19 cellular contexts compared by ENCODE assay signal in genomic region chr10:77458986-77459590, GRCh38.
DNase-seq lines count a peak whose midpoint lies in the region; ATAC-seq and TF ChIP-seq lines count a peak whose summit lies in the region.
"Had no signal": no experiment of that assay in that cellular context is flagged by ENCODE, and none has a peak within 500 bp of the region (broad histone marks: within the 10 kb centered on the region; RNA-seq: fewer than 3 reads in every experiment).

No MANE protein-coding gene starts in this region.

- TF ChIP-seq CTCF in chondrocyte (IDR thresholded peaks at IDR 0.05) = no peak
- TF ChIP-seq CTCF in Caco-2 (IDR thresholded peaks at IDR 0.05; ENCODE audit: insufficient read depth in 1 of 2, low read depth in 1 of 2, low read length in 1 of 2, severe bottlenecking in 1 of 2, unreplicated experiment in 1 of 2) = no peak
- no peak for TF ChIP-seq CTCF in mesothelial cell of epicardium (IDR thresholded peaks at IDR 0.05; ENCODE audit: unreplicated experiment)

- H2BK120ac ChIP-seq in trophoblast cell (ENCODE audit: insufficient read depth, low read length, poor library complexity) = peak overlapping the region; percentile 90

- no peak overlapping the region for H3K9ac ChIP-seq in trophoblast cell (ENCODE audit: low read length)

- intact Hi-C loops in Caco-2 (cut with micrococcal nuclease; ENCODE audit: unreplicated experiment) = no loop called here

- no peak overlapping the region for H4K12ac ChIP-seq in trophoblast cell (ENCODE audit: low read depth, low read length)

- H3K4me1 ChIP-seq in trophoblast cell (ENCODE audit: control insufficient read depth in 1 of 2, insufficient read depth in 2 of 2, low read length in 2 of 2) (peaks cover 41 to 53% of the 10 kb centered on the region in 2 experiments), Caco-2 (peaks cover 6% of the 10 kb centered on the region)

- no CpG with 5 or more reads among the region's 3 CpGs for WGBS in trophoblast cell (ENCODE audit: extremely low coverage, insufficient coverage, insufficient read length)

- H3K9me3 ChIP-seq in trophoblast cell (ENCODE audit: insufficient read depth, low read depth, low read length) (no peaks in the 10 kb centered on the region), Caco-2 (no peaks in the 10 kb centered on the region)

- H3K4me1 Mint-ChIP-seq in chondrocyte (ENCODE audit: low read depth) = peaks cover 41% of the 10 kb centered on the region
- peaks cover 38% of the 10 kb centered on the region for H3K4me1 Mint-ChIP-seq in Caco-2 (ENCODE audit: low read depth, unreplicated experiment)
- H3K4me1 Mint-ChIP-seq in mesothelial cell of epicardium = peaks cover 9% of the 10 kb centered on the region

- H3K79me1 ChIP-seq in trophoblast cell (ENCODE audit: low read length) = peaks cover 48% of the 10 kb centered on the region

- no TSS peak for BruUV-seq in Caco-2 (replicated peaks; lab: Mats Ljungman, UMichigan)

- H4K8ac ChIP-seq in trophoblast cell (ENCODE audit: low read depth, low read length) = peak overlapping the region; percentile 46

- H2AK5ac ChIP-seq in trophoblast cell (ENCODE audit: low read length) = peak overlapping the region; percentile 49

- H3K36me3 Mint-ChIP-seq in chondrocyte (ENCODE audit: low read depth) (no peaks in the 10 kb centered on the region), Caco-2 (ENCODE audit: insufficient read depth, unreplicated experiment) (no peaks in the 10 kb centered on the region), mesothelial cell of epicardium (no peaks in the 10 kb centered on the region)
- H3K36me3 Mint-ChIP-seq: natural killer cell treated with Interleukin-12 subunit alpha and Interleukin-12 subunit beta and Interleukin-15 and Interleukin-18, amount 100 ng/mL, for 72 hours had no signal

- H3K79me2 ChIP-seq in trophoblast cell (ENCODE audit: control insufficient read depth, insufficient read depth, low read length, poor library complexity) = peaks cover 2% of the 10 kb centered on the region

- peak overlapping the region; percentile 94 for H3K27ac ChIP-seq in trophoblast cell (ENCODE audit: low read depth, low read length)

- ATAC-seq in GM18873 (IDR thresholded peaks at IDR 0.05; ENCODE audit: low FRiP score, unreplicated experiment) = no peak
- ATAC-seq: natural killer cell treated with Interleukin-12 subunit alpha and Interleukin-12 subunit beta and Interleukin-15 and Interleukin-18, amount 100 ng/mL, for 72 hours had no signal

- no peak overlapping the region for H3K23ac ChIP-seq in trophoblast cell (ENCODE audit: low read length)

- H3K14ac ChIP-seq in trophoblast cell (ENCODE audit: low read length) = peak overlapping the region; percentile 85

- H3K27ac Mint-ChIP-seq in chondrocyte (ENCODE audit: unreplicated experiment) (peak overlapping the region; percentile 70), Caco-2 (ENCODE audit: unreplicated experiment) (no peak overlapping the region), mesothelial cell of epicardium (no peak overlapping the region)
- H3K27ac Mint-ChIP-seq: dendritic cell treated with granulocyte-macrophage colony-stimulating factor and Interleukin-4, amounts not matched to agents 40 ng/mL and 50 ng/mL, for 4 days; natural killer cell treated with Interleukin-12 subunit alpha and Interleukin-12 subunit beta and Interleukin-15 and Interleukin-18, amount 100 ng/mL, for 72 hours; progenitor cell of endocrine pancreas; stimulated activated naive CD8-positive, alpha-beta T cell treated with anti-CD3 and anti-CD28 coated beads, Interleukin-15, Interleukin-2, amounts not matched to agents 100 ng/mL and 50 ng/mL, for 24 hours had no signal

- no peak overlapping the region for H3K4me3 Mint-ChIP-seq in chondrocyte (ENCODE audit: unreplicated experiment)
- H3K4me3 Mint-ChIP-seq in Caco-2 (ENCODE audit: unreplicated experiment) = no peak overlapping the region
- H3K4me3 Mint-ChIP-seq in mesothelial cell of epicardium = no peak overlapping the region
- H3K4me3 Mint-ChIP-seq: dendritic cell treated with granulocyte-macrophage colony-stimulating factor and Interleukin-4, amounts not matched to agents 40 ng/mL and 50 ng/mL, for 4 days; natural killer cell treated with Interleukin-12 subunit alpha and Interleukin-12 subunit beta and Interleukin-15 and Interleukin-18, amount 100 ng/mL, for 72 hours; stimulated activated naive CD8-positive, alpha-beta T cell treated with anti-CD3 and anti-CD28 coated beads, Interleukin-15, Interleukin-2, amounts not matched to agents 100 ng/mL and 50 ng/mL, for 24 hours had no signal

- H3K4ac ChIP-seq in trophoblast cell (ENCODE audit: low read depth, low read length) = peak overlapping the region; percentile 46

- POLR2A ChIA-PET in Caco-2 (lab: Charles Lee) = no interaction called here

- H3K9me3 Mint-ChIP-seq in chondrocyte (ENCODE audit: low read depth) = no peaks in the 10 kb centered on the region
- no peaks in the 10 kb centered on the region for H3K9me3 Mint-ChIP-seq in Caco-2 (ENCODE audit: unreplicated experiment)
- no peaks in the 10 kb centered on the region for H3K9me3 Mint-ChIP-seq in mesothelial cell of epicardium
- H3K9me3 Mint-ChIP-seq: dendritic cell treated with granulocyte-macrophage colony-stimulating factor and Interleukin-4, amounts not matched to agents 40 ng/mL and 50 ng/mL, for 4 days; natural killer cell treated with Interleukin-12 subunit alpha and Interleukin-12 subunit beta and Interleukin-15 and Interleukin-18, amount 100 ng/mL, for 72 hours; stimulated activated naive CD8-positive, alpha-beta T cell treated with anti-CD3 and anti-CD28 coated beads, Interleukin-15, Interleukin-2, amounts not matched to agents 100 ng/mL and 50 ng/mL, for 24 hours had no signal

- peak overlapping the region; percentile 96 for H2BK5ac ChIP-seq in trophoblast cell (ENCODE audit: low read depth, low read length, poor library complexity)

- no peak overlapping the region for H2AFZ ChIP-seq in trophoblast cell (ENCODE audit: insufficient read depth, low read length, poor library complexity)

- peak overlapping the region; percentile 88 for H4K91ac ChIP-seq in trophoblast cell (ENCODE audit: low read depth, low read length)

- peak overlapping the region; percentile 32 for H3K4me2 ChIP-seq in trophoblast cell (ENCODE audit: low read length)

- H3K4me3 ChIP-seq in trophoblast cell (ENCODE audit: low read depth, low read length) = no peak overlapping the region
- H3K4me3 ChIP-seq in Caco-2 (ENCODE audit: low read depth, low read length) = no peak overlapping the region

- peak overlapping the region; percentile 66 for H3K18ac ChIP-seq in trophoblast cell (ENCODE audit: low read length)

- no peaks in the 10 kb centered on the region for H3K27me3 Mint-ChIP-seq in chondrocyte (ENCODE audit: low read depth)
- H3K27me3 Mint-ChIP-seq in Caco-2 (ENCODE audit: insufficient read depth, unreplicated experiment) = no peaks in the 10 kb centered on the region
- H3K27me3 Mint-ChIP-seq in mesothelial cell of epicardium (ENCODE audit: low read depth) = no peaks in the 10 kb centered on the region
- H3K27me3 Mint-ChIP-seq: stimulated activated naive CD8-positive, alpha-beta T cell treated with anti-CD3 and anti-CD28 coated beads, Interleukin-15, Interleukin-2, amounts not matched to agents 100 ng/mL and 50 ng/mL, for 24 hours had no signal

- H3K27me3 ChIP-seq in trophoblast cell (ENCODE audit: insufficient read depth, low read length) (no peaks in the 10 kb centered on the region), Caco-2 (replicated peaks; ENCODE audit: control insufficient read depth, insufficient read depth, low read length) (no peaks in the 10 kb centered on the region)

- CTCF ChIA-PET in Caco-2 (lab: Charles Lee) = no interaction called here

- H3K36me3 ChIP-seq in trophoblast cell (ENCODE audit: control insufficient read depth in 1 of 2, insufficient read depth in 2 of 2, low read length in 2 of 2) (peaks cover 0 to 3% of the 10 kb centered on the region in 2 experiments), Caco-2 (ENCODE audit: control insufficient read depth, insufficient read depth, low read length) (no peaks in the 10 kb centered on the region)

- DNase-seq in AG20443 (ENCODE audit: low spot score) (peak; percentile 59), M059J (ENCODE audit: low read depth) (peak; percentile 14), chondrocyte (ENCODE audit: low spot score) (no peak), trophoblast cell (peak; percentile 94 to 95), NCI-H1930 (lab: John Stamatoyannopoulos, UW) (no peak), Caco-2 (no peak), mesothelial cell of epicardium (ENCODE audit: low spot score in 2 of 2, unreplicated experiment in 2 of 2) (no peak)
- DNase-seq: activated CD4-positive, CD25-positive, alpha-beta regulatory T cell treated with anti-CD3 and anti-CD28 coated beads, Interleukin-2, amount 50 U/mL, for 72 hours; activated effector memory CD4-positive, alpha-beta T cell treated with Interleukin-2 at 50 U/mL for 16 hours; KBM-7; mammary epithelial cell; NCI-H526; stimulated activated CD4-positive, alpha-beta T cell treated with anti-CD3 and anti-CD28 coated beads, Interleukin-15, amount 100 ng/mL, for 24 hours; T-helper 9 cell had no signal

- peak overlapping the region; percentile 29 for H2BK12ac ChIP-seq in trophoblast cell (ENCODE audit: low read length)

Comparison
In these comparisons a context has a peak if more than half of its experiments do, and no peak if none do; other contexts are left out.
1. DNase-seq: peak in AG20443 (single experiment), M059J (single experiment) and trophoblast cell (2 of 2); none in chondrocyte (single experiment), NCI-H1930 (0 of 2), Caco-2 (0 of 2) and mesothelial cell of epicardium (0 of 2).